33 cellular contexts compared by ENCODE assay signal in the genomic region with DNA sequence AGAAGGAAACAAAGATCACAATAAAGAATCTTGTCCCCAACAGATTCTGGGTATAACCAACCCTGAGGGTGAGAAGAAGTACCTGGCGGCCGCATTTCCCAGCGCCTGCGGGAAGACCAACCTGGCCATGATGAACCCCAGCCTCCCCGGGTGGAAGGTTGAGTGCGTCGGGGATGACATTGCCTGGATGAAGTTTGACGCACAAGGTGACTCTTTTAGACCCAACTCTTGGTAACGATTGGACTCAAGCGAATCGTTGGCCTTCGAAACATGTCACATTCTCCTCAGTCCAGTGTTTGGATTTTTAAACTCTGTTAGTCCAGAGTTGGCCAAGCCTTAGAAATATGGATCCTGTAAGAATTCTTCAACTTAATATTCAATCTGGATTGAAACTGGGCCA. TPM values are rescaled to one million over a fixed set of nuclear protein-coding genes. Genes with fewer than 3 reads are reported as not detected.
"Had no signal": no experiment of that assay in that cellular context is flagged by ENCODE, and none has a peak within 500 bp of the region (broad histone marks: within the 10 kb centered on the region; RNA-seq: fewer than 3 reads in every experiment).

No MANE protein-coding gene starts in this region.

- H3K9me3 ChIP-seq: gastrocnemius medialis, heart left ventricle, left ventricle myocardium inferior, lower lobe of right lung, prostate gland, thyroid gland, upper lobe of left lung had no signal

- H3K4me1 Mint-ChIP-seq: endodermal cell; naive B cell; neural progenitor cell; stimulated activated naive CD8-positive, alpha-beta T cell treated with anti-CD3 and anti-CD28 coated beads, Interleukin-15, amount 100 ng/mL, for 72 hours had no signal

- H3K9ac ChIP-seq: neural progenitor cell, parathyroid adenoma had no signal

- H3K4me3 ChIP-seq: dorsolateral prefrontal cortex, gastrocnemius medialis, heart left ventricle, hepatocyte, left ventricle myocardium inferior, lower lobe of right lung, neural progenitor cell, prostate gland, skin epidermis, thyroid gland, upper lobe of left lung had no signal

- H3K36me3 ChIP-seq: gastrocnemius medialis, heart left ventricle, left ventricle myocardium inferior, lower lobe of right lung, neural progenitor cell, prostate gland, thyroid gland, upper lobe of left lung had no signal

- H3K27me3 ChIP-seq: neural progenitor cell, thyroid gland, upper lobe of left lung had no signal

- H3K9me3 Mint-ChIP-seq: endodermal cell; naive B cell; nephron; stimulated activated naive CD8-positive, alpha-beta T cell treated with anti-CD3 and anti-CD28 coated beads, Interleukin-15, amount 100 ng/mL, for 72 hours had no signal

- H3K4me1 ChIP-seq: gastrocnemius medialis, lower lobe of right lung, neural progenitor cell, parathyroid adenoma, prostate gland, upper lobe of left lung had no signal

- ATAC-seq: esophagus mucosa; gastrocnemius medialis; heart left ventricle; left cardiac atrium; lower lobe of right lung; right cardiac atrium; stimulated activated naive CD8-positive, alpha-beta T cell treated with anti-CD3 and anti-CD28 coated beads, Interleukin-15, amount 100 ng/mL, for 72 hours had no signal

- H3K27ac Mint-ChIP-seq: endodermal cell, naive B cell, nephron, neural progenitor cell had no signal

- H3K36me3 Mint-ChIP-seq: naive B cell, neural progenitor cell had no signal

- DNase-seq: central memory CD4-positive, alpha-beta T cell; dorsolateral prefrontal cortex; effector CD8-positive, alpha-beta T cell; endodermal cell; foreskin fibroblast; gastrocnemius medialis; heart left ventricle; left cardiac atrium; left ventricle myocardium inferior; lower lobe of right lung; naive B cell; right cardiac atrium; stimulated activated CD4-positive, alpha-beta T cell treated with anti-CD3 and anti-CD28 coated beads, Interleukin-12 subunit alpha, Interleukin-12 subunit beta, amount 100 ng/mL, for 4 hours; stimulated activated CD4-positive, alpha-beta T cell treated with anti-CD3 and anti-CD28 coated beads, Interleukin-1b, Interleukin-23, amount 100 ng/mL, for 48 hours; stimulated activated CD4-positive, alpha-beta T cell treated with anti-CD3 and anti-CD28 coated beads, Interleukin-4, amount 100 ng/mL, for 1 hour; stimulated activated CD8-positive, alpha-beta memory T cell treated with anti-CD3 and anti-CD28 coated beads, Interleukin-4, amount 100 ng/mL, for 48 hours; stimulated activated naive CD4-positive, alpha-beta T cell; stimulated activated naive CD8-positive, alpha-beta T cell treated with anti-CD3 and anti-CD28 coated beads, Interleukin-15, amount 100 ng/mL, for 72 hours; thyroid gland had no signal

- H3K4me3 Mint-ChIP-seq: endodermal cell; naive B cell; nephron; neural progenitor cell; stimulated activated naive CD8-positive, alpha-beta T cell treated with anti-CD3 and anti-CD28 coated beads, Interleukin-15, amount 100 ng/mL, for 72 hours had no signal

- H3K27ac ChIP-seq: dorsolateral prefrontal cortex, epithelial cell of prostate, gastrocnemius medialis, heart left ventricle, hepatocyte, left ventricle myocardium inferior, lower lobe of right lung, neural progenitor cell, parathyroid adenoma, prostate gland, skin epidermis, thyroid gland, upper lobe of left lung had no signal

RNA-seq across cellular contexts. Expression of gene PCK1, which starts 2.6 kb away (rescaled TPM):
- total RNA-seq: endodermal cell, lower lobe of right lung, osteoblast had no signal

RNA-seq across cellular contexts. Expression of gene CTCFL, which starts 38.6 kb away (rescaled TPM):
- total RNA-seq: cerebellum, esophagus mucosa, gastrocnemius medialis, heart left ventricle, hepatocyte, left cardiac atrium, left ventricle myocardium inferior, lower lobe of right lung, osteoblast, renal cortical epithelial cell, right cardiac atrium, temporal lobe had no signal
- polyA plus RNA-seq: heart left ventricle, hepatocyte, right cardiac atrium had no signal

RNA-seq across cellular contexts. Expression of gene ZBP1, which starts 56.7 kb away (rescaled TPM):
- total RNA-seq: endodermal cell, gastrocnemius medialis, hepatocyte, kidney epithelial cell, left ventricle myocardium inferior, osteoblast, renal cortical epithelial cell, temporal lobe had no signal
- polyA plus RNA-seq: hepatocyte had no signal
